In the genomic region with DNA sequence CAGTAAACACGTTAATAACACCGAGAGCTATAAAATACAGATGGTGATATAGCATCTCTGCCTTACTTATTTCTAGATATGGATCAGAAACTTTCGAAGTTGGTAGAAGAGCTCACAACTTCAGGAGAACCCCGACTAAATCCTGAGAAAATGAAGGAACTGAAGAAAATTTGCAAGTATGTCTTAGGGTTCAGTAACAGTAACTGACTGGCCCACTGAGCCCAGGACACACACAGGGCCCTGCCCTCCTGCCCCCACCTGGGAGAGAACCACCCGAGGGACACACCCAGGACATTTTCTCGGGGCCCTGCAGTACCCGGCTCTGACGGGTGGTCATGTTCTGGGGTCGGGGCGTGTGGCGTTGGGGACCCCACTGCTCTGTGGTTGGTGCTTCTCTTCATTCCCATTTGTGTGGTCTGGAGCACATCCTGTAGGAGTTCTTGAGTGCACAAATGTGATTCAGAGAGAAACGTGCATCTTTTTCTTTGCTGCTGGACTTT, we compare ENCODE assay signal across 8 cellular contexts. TPM values are rescaled to one million over a fixed set of nuclear protein-coding genes. Genes with fewer than 3 reads are reported as not detected.
DNase-seq lines count a peak whose midpoint lies in the region; TF ChIP-seq lines count a peak whose summit lies in the region.

No MANE protein-coding gene starts in this region.

- H3K4me1 ChIP-seq in NT2/D1 (ENCODE audit: insufficient read depth, insufficient read length) = peaks cover 22% of the 10 kb centered on the region
- H3K4me1 ChIP-seq in effector memory CD4-positive, alpha-beta T cell (ENCODE audit: control insufficient read depth, insufficient read depth, low read length, poor library complexity, severe bottlenecking) = peaks cover 22% of the 10 kb centered on the region

- POLR2A ChIA-PET in BJ (lab: Charles Lee) = no interaction called here

- H3K36me3 ChIP-seq in BJ (ENCODE audit: control insufficient read depth, insufficient read depth, low read length) = peaks cover 9% of the 10 kb centered on the region
- peaks cover 41% of the 10 kb centered on the region for H3K36me3 ChIP-seq in NT2/D1 (ENCODE audit: insufficient read depth, insufficient read length, low read length)
- H3K36me3 ChIP-seq in effector memory CD4-positive, alpha-beta T cell (ENCODE audit: control insufficient read depth, insufficient read depth, low read length) = peaks cover 11% of the 10 kb centered on the region

- peaks cover 52% of the 10 kb centered on the region for H3K4me1 Mint-ChIP-seq in nephron progenitor cell

- peak overlapping the region; percentile 88 for H3K27ac ChIP-seq in effector memory CD4-positive, alpha-beta T cell (ENCODE audit: insufficient read depth, low read length, poor library complexity, severe bottlenecking)

- TF ChIP-seq CTCF in BJ (IDR thresholded peaks at IDR 0.05; ENCODE audit: insufficient read depth, low read depth, low read length) (no peak), nephron progenitor cell (IDR thresholded peaks at IDR 0.05) (no peak)

- H3K4me3 Mint-ChIP-seq in nephron progenitor cell = peak overlapping the region; percentile 86

- peaks cover 3% of the 10 kb centered on the region for H3K27me3 Mint-ChIP-seq in nephron progenitor cell (ENCODE audit: low read depth, poor library complexity)

- peak overlapping the region; percentile 92 for H3K9ac ChIP-seq in NT2/D1 (ENCODE audit: insufficient read length, low read depth)

- H3K9me3 ChIP-seq in NT2/D1 (ENCODE audit: insufficient read depth, low read length) = no peaks in the 10 kb centered on the region
- no peaks in the 10 kb centered on the region for H3K9me3 ChIP-seq in effector memory CD4-positive, alpha-beta T cell (ENCODE audit: control insufficient read depth, low read length)

- H3K27me3 ChIP-seq in BJ (ENCODE audit: control insufficient read depth, insufficient read depth, low read length) (no peaks in the 10 kb centered on the region), NT2/D1 (ENCODE audit: insufficient read depth, insufficient read length) (no peaks in the 10 kb centered on the region)
- no peaks in the 10 kb centered on the region for H3K27me3 ChIP-seq in effector memory CD4-positive, alpha-beta T cell (replicated peaks; ENCODE audit: control insufficient read depth, insufficient read depth, low read length, poor library complexity, severe bottlenecking)

- peaks cover 11% of the 10 kb centered on the region for H3K9me3 Mint-ChIP-seq in nephron progenitor cell

- no peak for DNase-seq in BJ (ENCODE audit: low read depth)
- DNase-seq in NT2/D1 (ENCODE audit: low read depth, low spot score) = no peak
- no peak for DNase-seq in effector memory CD4-positive, alpha-beta T cell
- no peak for DNase-seq in nephron progenitor cell
- DNase-seq in foreskin melanocyte = no peak
- no peak for DNase-seq in NCI-H1930 (lab: John Stamatoyannopoulos, UW)
- DNase-seq in NCI-H526 treated with DMSO at 0.1 percent for 48 hours (lab: John Stamatoyannopoulos, UW) = no peak
- no peak for DNase-seq in DMS153 treated with DMSO at 0.1 percent for 48 hours (lab: John Stamatoyannopoulos, UW; ENCODE audit: unreplicated experiment)

- peaks cover 34% of the 10 kb centered on the region for H3K36me3 Mint-ChIP-seq in nephron progenitor cell (ENCODE audit: low read depth)

- H3K27ac Mint-ChIP-seq in nephron progenitor cell = peak overlapping the region; percentile 90

- CTCF ChIA-PET in BJ (lab: Yijun Ruan, JAX) = interaction anchor here (0.6 to 3.0 kb wide), 8 partner anchors 8 to 281 kb away, joined by 3 to 17 read pairs (median 6); no protein-coding TSS in a partner anchor

- peak overlapping the region; percentile 68 for H3K4me3 ChIP-seq in BJ (ENCODE audit: low read depth, low read length)
- peak overlapping the region; percentile 85 for H3K4me3 ChIP-seq in NT2/D1 (ENCODE audit: insufficient read length, low read depth)
- H3K4me3 ChIP-seq in effector memory CD4-positive, alpha-beta T cell (ENCODE audit: insufficient read depth, low read depth, low read length, poor library complexity, severe bottlenecking) = peak overlapping the region; percentile 92

RNA-seq across cellular contexts. Expression of gene UVSSA, which starts 1.1 kb away (rescaled TPM):
- polyA plus RNA-seq in BJ (2011; rRNA removed) = 4.1 and 5.8 TPM in 2 replicates
- polyA minus RNA-seq in BJ (2011; rRNA and poly(A)+ RNA removed) = 3.7 and 5.2 TPM in 2 replicates

RNA-seq across cellular contexts. Expression of gene NKX1-1, which starts 58.2 kb away (rescaled TPM):
- polyA plus RNA-seq in BJ (2011; rRNA removed) = not detected in 2 replicates
- not detected in 2 replicates for polyA minus RNA-seq in BJ (2011; rRNA and poly(A)+ RNA removed)

RNA-seq across cellular contexts. Expression of gene MAEA, which starts 58.4 kb away (rescaled TPM):
- 77.5 and 94.4 TPM in 2 replicates for polyA plus RNA-seq in BJ (2011; rRNA removed)
- polyA minus RNA-seq in BJ (2011; rRNA and poly(A)+ RNA removed) = 41.9 and 58.6 TPM in 2 replicates
